Comparison of ENCODE assay signal across 1 cellular context in the genomic region with DNA sequence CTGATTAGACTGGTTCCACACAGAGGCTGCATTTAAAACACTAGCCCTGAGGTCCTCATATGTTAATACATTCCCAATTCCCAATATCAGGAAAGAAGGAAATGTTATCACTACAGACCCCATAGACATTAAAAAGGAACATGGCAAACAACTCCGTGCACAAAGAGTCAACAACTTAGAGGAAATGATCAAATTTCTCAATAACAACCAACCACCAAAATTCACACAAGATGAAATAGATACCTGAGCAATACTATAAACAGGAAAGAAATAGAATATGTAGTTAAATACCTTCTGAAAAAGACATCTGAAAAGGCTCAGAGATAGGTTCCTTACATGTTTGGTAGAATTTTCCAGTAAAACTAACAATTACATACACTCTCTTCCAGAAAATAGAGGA.
A peak's percentile ranks its signal among the peaks of the same experiment; 100 is the strongest.
TF ChIP-seq lines count a peak whose summit lies in the region.

No MANE protein-coding gene starts in this region.

TF ChIP-seq in GM12878, 131 proteins besides CTCF, POLR2A, EP300 and RAD21:
- TF ChIP-seq IKZF1 (conservative IDR thresholded peaks at IDR 0.05) (0 out of 2 replicates have a peak, but pooled peaks have one; percentile 25), ETV6 (conservative IDR thresholded peaks at IDR 0.05 in 1 of 2, IDR thresholded peaks at IDR 0.05 in 1 of 2; ENCODE audit: borderline replicate concordance in 1 of 2, low read depth in 1 of 2) (no peak)
TF ChIP-seq in GM12878: peak in this region for 1.
